ENCODE assay signal across 13 cellular contexts in genomic region chr17:49231563-49231894, GRCh38. TPM values are rescaled to one million over a fixed set of nuclear protein-coding genes. Genes with fewer than 3 reads are reported as not detected.
DNase-seq lines count a peak whose midpoint lies in the region; ATAC-seq and TF ChIP-seq lines count a peak whose summit lies in the region.
"Had no signal": no experiment of that assay in that cellular context is flagged by ENCODE, and none has a peak within 500 bp of the region (broad histone marks: within the 10 kb centered on the region; RNA-seq: fewer than 3 reads in every experiment).

No MANE protein-coding gene starts in this region.

- no peak overlapping the region for H3K27ac ChIP-seq in heart left ventricle

- TF ChIP-seq POLR2A in heart left ventricle (IDR thresholded peaks at IDR 0.05), result no peak
- TF ChIP-seq POLR2A in Raji (IDR thresholded peaks at IDR 0.05; ENCODE audit: insufficient read depth, low read depth, low read length), result peak; percentile 25; the same call in 1 of the 2 replicates

- H3K4me3 Mint-ChIP-seq in glutamatergic neuron (ENCODE audit: unreplicated experiment), result peak overlapping the region; percentile 85
- H3K4me3 Mint-ChIP-seq in stimulated activated naive B cell treated with anti-CD40 and anti-IgM and Interleukin-4, amounts not matched to agents 10 μg/mL and 1 μg/mL and 100 μg/mL, for 72 hours, result peak overlapping the region; percentile 83 to 89

- H3K9me3 ChIP-seq in heart left ventricle, result no peaks in the 10 kb centered on the region

- H3K27me3 ChIP-seq in heart left ventricle, result peaks cover 0 to 7% (median 0%) of the 10 kb centered on the region in 9 donors

- no peak for ATAC-seq in heart left ventricle
- ATAC-seq in Right ventricle myocardium superior (ENCODE audit: poor library complexity), result no peak
- ATAC-seq in stimulated activated naive B cell treated with anti-CD40 and anti-IgM and Interleukin-4, amounts not matched to agents 10 μg/mL and 1 μg/mL and 100 μg/mL, for 72 hours (replicated peaks), result no peak
- ATAC-seq in GM21717 (IDR thresholded peaks at IDR 0.05; ENCODE audit: unreplicated experiment), result no peak
- ATAC-seq in HG02571 (IDR thresholded peaks at IDR 0.05; ENCODE audit: unreplicated experiment), result no peak
- no peak for ATAC-seq in HG03378 (IDR thresholded peaks at IDR 0.05; ENCODE audit: unreplicated experiment)

- 68 to 74% (median 73%) methylated on average over 7 of the region's 7 CpGs for WGBS in heart left ventricle, 4 donors

- no peaks in the 10 kb centered on the region for H3K36me3 ChIP-seq in heart left ventricle

- no peaks in the 10 kb centered on the region for H3K9me3 Mint-ChIP-seq in glutamatergic neuron (ENCODE audit: unreplicated experiment)
- H3K9me3 Mint-ChIP-seq in stimulated activated naive B cell treated with anti-CD40 and anti-IgM and Interleukin-4, amounts not matched to agents 10 μg/mL and 1 μg/mL and 100 μg/mL, for 72 hours, result no peaks in the 10 kb centered on the region

- H3K4me1 Mint-ChIP-seq in glutamatergic neuron (ENCODE audit: low read depth, unreplicated experiment), result no peaks in the 10 kb centered on the region
- peaks cover 6 to 40% of the 10 kb centered on the region in 2 donors for H3K4me1 Mint-ChIP-seq in stimulated activated naive B cell treated with anti-CD40 and anti-IgM and Interleukin-4, amounts not matched to agents 10 μg/mL and 1 μg/mL and 100 μg/mL, for 72 hours

- DNase-seq in heart left ventricle (no peak), Right ventricle myocardium superior (no peak), glutamatergic neuron (no peak)
- DNase-seq in stimulated activated naive B cell treated with anti-CD40 and anti-IgM and Interleukin-4, amounts not matched to agents 10 μg/mL and 1 μg/mL and 100 μg/mL, for 72 hours, result no peak
- DNase-seq: activated CD4-positive, alpha-beta T cell treated with anti-CD3 and anti-CD28 coated beads for 1 hour; NCI-H187 treated with DMSO at 0.1 percent for 48 hours; RPMI8226 had no signal

- H3K4me1 ChIP-seq in heart left ventricle, result peaks cover 0 to 28% (median 15%) of the 10 kb centered on the region in 12 donors

- TF ChIP-seq CTCF in heart left ventricle (IDR thresholded peaks at IDR 0.05), result no peak
- TF ChIP-seq CTCF in glutamatergic neuron (IDR thresholded peaks at IDR 0.05; ENCODE audit: partially characterized antibody, unreplicated experiment), result no peak

- no peaks in the 10 kb centered on the region for H3K36me3 Mint-ChIP-seq in glutamatergic neuron (ENCODE audit: unreplicated experiment)
- H3K36me3 Mint-ChIP-seq in stimulated activated naive B cell treated with anti-CD40 and anti-IgM and Interleukin-4, amounts not matched to agents 10 μg/mL and 1 μg/mL and 100 μg/mL, for 72 hours, result no peaks in the 10 kb centered on the region

- peak overlapping the region in 9 of 12 donors; percentile 44 to 75 (median 69) for H3K4me3 ChIP-seq in heart left ventricle

- intact Hi-C loops in heart left ventricle (cut with DNase I), result no loop called here
- intact Hi-C loops in Right ventricle myocardium superior (cut with DNase I), result no loop called here

- no peak overlapping the region for H3K27ac Mint-ChIP-seq in glutamatergic neuron (ENCODE audit: unreplicated experiment)
- no peak overlapping the region for H3K27ac Mint-ChIP-seq in stimulated activated naive B cell treated with anti-CD40 and anti-IgM and Interleukin-4, amounts not matched to agents 10 μg/mL and 1 μg/mL and 100 μg/mL, for 72 hours

- H3K27me3 Mint-ChIP-seq in glutamatergic neuron (ENCODE audit: unreplicated experiment), result peaks cover 9% of the 10 kb centered on the region
- H3K27me3 Mint-ChIP-seq in stimulated activated naive B cell treated with anti-CD40 and anti-IgM and Interleukin-4, amounts not matched to agents 10 μg/mL and 1 μg/mL and 100 μg/mL, for 72 hours, result peaks cover 24 to 41% of the 10 kb centered on the region in 2 donors

RNA-seq across cellular contexts. Expression of gene PHOSPHO1, which starts 0.9 kb away (rescaled TPM):
- total RNA-seq in heart left ventricle (1 to 10 TPM in 2 of 9 donors, under 1 TPM in 7; 0.35 to 1.0 (median 0.66) TPM), Right ventricle myocardium superior (0.22 TPM), glutamatergic neuron (ENCODE audit: unreplicated experiment) (0.22 TPM)
- 1 to 10 TPM in 1 of 2 donors, under 1 TPM in 1; 0.47 to 1.3 TPM for polyA plus RNA-seq in heart left ventricle
- total RNA-seq: kidney epithelial cell had no signal

RNA-seq across cellular contexts. Expression of gene ABI3, which starts 21.0 kb away (rescaled TPM):
- 10 to 100 TPM in 4 of 9 donors, 1 to 10 TPM in 5; 3.3 to 16.1 (median 6.4) TPM for total RNA-seq in heart left ventricle
- 1 to 10 TPM; 3.5 to 7.7 TPM for polyA plus RNA-seq in heart left ventricle
- total RNA-seq in Right ventricle myocardium superior, result 5.5 TPM
- not detected for total RNA-seq in glutamatergic neuron (ENCODE audit: unreplicated experiment)
- total RNA-seq: fibroblast of lung had no signal

RNA-seq across cellular contexts. Expression of gene GNGT2, which starts 21.2 kb away (rescaled TPM):
- total RNA-seq in heart left ventricle (1 to 10 TPM in 8 of 9 donors, under 1 TPM in 1; 0.76 to 4.9 (median 1.2) TPM), Right ventricle myocardium superior (2.1 TPM), glutamatergic neuron (ENCODE audit: unreplicated experiment) (not detected)
- 1 to 10 TPM; 1.8 to 2.6 TPM for polyA plus RNA-seq in heart left ventricle
- total RNA-seq: fibroblast of lung had no signal
